ENCODE assay signal across 14 cellular contexts in the genomic region with DNA sequence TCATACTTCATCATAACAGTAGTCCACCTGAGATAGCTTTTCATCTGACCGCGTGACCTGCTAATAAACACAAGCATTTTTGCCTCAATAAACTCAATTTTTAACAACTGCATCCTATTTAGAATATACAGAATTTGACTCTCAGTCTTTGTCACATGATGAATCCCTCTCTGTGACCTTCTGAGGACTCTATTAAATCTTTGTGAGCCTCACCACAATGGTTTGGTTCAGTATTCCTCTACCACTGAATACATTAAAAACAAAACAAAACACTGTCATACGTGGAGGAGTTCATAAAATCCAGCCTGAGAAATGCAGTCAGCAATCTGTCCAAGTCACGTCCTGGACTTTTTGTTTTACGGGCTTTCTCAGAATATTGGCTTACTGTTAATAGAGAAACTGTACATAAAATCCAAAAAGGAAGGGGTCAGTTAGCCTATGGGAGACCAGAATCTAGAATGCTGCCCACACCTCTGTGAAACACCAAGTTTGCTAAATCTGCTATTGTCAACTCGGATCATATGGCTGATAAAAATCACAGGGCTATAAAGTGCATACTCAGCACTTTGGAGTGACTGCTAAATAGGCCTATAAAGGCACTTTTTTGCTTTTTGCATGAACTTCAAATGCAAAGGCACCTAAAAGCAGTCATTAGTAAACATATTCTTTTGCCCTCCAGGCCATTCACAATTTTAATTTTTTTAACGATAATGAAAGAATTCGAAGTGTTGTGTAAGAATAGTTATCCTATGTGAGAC.
DNase-seq lines count a peak whose midpoint lies in the region; ATAC-seq and TF ChIP-seq lines count a peak whose summit lies in the region.
"Had no signal": no experiment of that assay in that cellular context is flagged by ENCODE, and none has a peak within 500 bp of the region (broad histone marks: within the 10 kb centered on the region; RNA-seq: fewer than 3 reads in every experiment).

No MANE protein-coding gene starts in this region.

- ATAC-seq in GM21390 (IDR thresholded peaks at IDR 0.05; ENCODE audit: unreplicated experiment) = no peak
- ATAC-seq: CD8-positive, alpha-beta T cell had no signal

- WGBS in esophagus muscularis mucosa = 89% methylated on average over 8 of the region's 8 CpGs

- intact Hi-C loops in esophagus muscularis mucosa (cut with DNase I) = no loop called here

- H3K9me3 ChIP-seq in HEK293 (ENCODE audit: control insufficient read depth, insufficient read depth, low read depth, low read length) (no peaks in the 10 kb centered on the region), SK-N-MC (ENCODE audit: low read depth, low read length) (no peaks in the 10 kb centered on the region), esophagus muscularis mucosa (no peaks in the 10 kb centered on the region), right atrium auricular region (no peaks in the 10 kb centered on the region)
- H3K9me3 ChIP-seq: Caco-2 had no signal

- H3K4me1 ChIP-seq in HEK293 (ENCODE audit: control insufficient read depth, insufficient read depth, low read length) = no peaks in the 10 kb centered on the region
- H3K4me1 ChIP-seq in esophagus muscularis mucosa = no peaks in the 10 kb centered on the region
- no peaks in the 10 kb centered on the region for H3K4me1 ChIP-seq in right atrium auricular region
- H3K4me1 ChIP-seq: Caco-2 had no signal

- DNase-seq in SK-N-MC (ENCODE audit: low read depth, low spot score) = no peak
- peak; percentile 21 for DNase-seq in globus pallidus (ENCODE audit: low spot score)
- DNase-seq in esophagus muscularis mucosa (ENCODE audit: extremely low spot score) = no peak
- DNase-seq in right atrium auricular region (ENCODE audit: low spot score) = no peak
- no peak for DNase-seq in activated T-cell treated with anti-CD3 and anti-CD28 coated beads, Interleukin-2, amount 50 U/mL, for 1 hour
- DNase-seq: Caco-2; CD8-positive, alpha-beta T cell; DND-41; GF-D8; GM23248; H7; KBM-7 had no signal

- no peak for TF ChIP-seq POLR2A in esophagus muscularis mucosa (IDR thresholded peaks at IDR 0.05; ENCODE audit: low read depth)

- no peaks in the 10 kb centered on the region for H3K27me3 ChIP-seq in esophagus muscularis mucosa
- H3K27me3 ChIP-seq in right atrium auricular region = no peaks in the 10 kb centered on the region

- POLR2A ChIA-PET in HEK293 (lab: Yijun Ruan, JAX) = no interaction called here

- H3K4me3 ChIP-seq in HEK293 (ENCODE audit: low read depth, low read length) = no peak overlapping the region
- H3K4me3 ChIP-seq in SK-N-MC = peak overlapping the region; percentile 32; the same call in 1 of the 2 replicates
- no peak overlapping the region for H3K4me3 ChIP-seq in esophagus muscularis mucosa
- H3K4me3 ChIP-seq in right atrium auricular region = no peak overlapping the region
- H3K4me3 ChIP-seq: GM23248 had no signal

- TF ChIP-seq CTCF in HEK293 (tag by site-specific recombination; IDR thresholded peaks at IDR 0.05) (no peak), esophagus muscularis mucosa (IDR thresholded peaks at IDR 0.05) (no peak), right atrium auricular region (IDR thresholded peaks at IDR 0.05) (no peak)

- H3K27ac ChIP-seq in HEK293 (ENCODE audit: extremely low read depth, low read depth, low read length) (no peak overlapping the region), SK-N-MC (0 out of 2 replicates have a peak overlapping the region, but pooled peaks have one; percentile 26), esophagus muscularis mucosa (replicated peaks in 1 of 4) (no peak overlapping the region), right atrium auricular region (no peak overlapping the region)
- H3K27ac ChIP-seq: GM23248 had no signal

- CTCF ChIA-PET in HEK293 (lab: Yijun Ruan, JAX) = interaction anchor here (1.0 kb wide), 1 partner anchor 261 kb away, joined by 3 read pairs; no protein-coding TSS in a partner anchor

- H3K36me3 ChIP-seq in HEK293 (ENCODE audit: control insufficient read depth in 2 of 2, insufficient read depth in 1 of 2, low read length in 2 of 2) = no peaks in the 10 kb centered on the region
- H3K36me3 ChIP-seq in SK-N-MC (ENCODE audit: insufficient read depth, low read length) = no peaks in the 10 kb centered on the region
- H3K36me3 ChIP-seq in esophagus muscularis mucosa = no peaks in the 10 kb centered on the region
- no peaks in the 10 kb centered on the region for H3K36me3 ChIP-seq in right atrium auricular region

- no peak for TF ChIP-seq EP300 in esophagus muscularis mucosa (IDR thresholded peaks at IDR 0.05)

- no peak overlapping the region for H3K9ac ChIP-seq in SK-N-MC (ENCODE audit: insufficient read length)
- H3K9ac ChIP-seq: GM23248 had no signal

TF ChIP-seq in HEK293, 187 proteins besides CTCF, POLR2A, EP300 and RAD21 (continues in another document):
- TF ChIP-seq SP2 (tag by site-specific recombination; IDR thresholded peaks at IDR 0.05) (no peak), ZNF433 (tag by site-specific recombination; IDR thresholded peaks at IDR 0.05; ENCODE audit: low read depth) (no peak), ZBTB8A (tag by site-specific recombination; IDR thresholded peaks at IDR 0.05) (no peak), ZBTB17 (tag by site-specific recombination; IDR thresholded peaks at IDR 0.05) (peak; percentile 16; the same call in 1 of the 2 replicates), ZNF561 (tag by site-specific recombination; IDR thresholded peaks at IDR 0.05; ENCODE audit: borderline replicate concordance) (no peak), ZNF600 (tag by site-specific recombination; IDR thresholded peaks at IDR 0.05) (no peak), ZSCAN23 (tag by site-specific recombination; IDR thresholded peaks at IDR 0.05) (no peak), SP3 (tag by site-specific recombination; IDR thresholded peaks at IDR 0.05) (no peak), ZNF830 (tag by site-specific recombination; IDR thresholded peaks at IDR 0.05; ENCODE audit: low read depth) (no peak)
- TF ChIP-seq, protein P1, sequence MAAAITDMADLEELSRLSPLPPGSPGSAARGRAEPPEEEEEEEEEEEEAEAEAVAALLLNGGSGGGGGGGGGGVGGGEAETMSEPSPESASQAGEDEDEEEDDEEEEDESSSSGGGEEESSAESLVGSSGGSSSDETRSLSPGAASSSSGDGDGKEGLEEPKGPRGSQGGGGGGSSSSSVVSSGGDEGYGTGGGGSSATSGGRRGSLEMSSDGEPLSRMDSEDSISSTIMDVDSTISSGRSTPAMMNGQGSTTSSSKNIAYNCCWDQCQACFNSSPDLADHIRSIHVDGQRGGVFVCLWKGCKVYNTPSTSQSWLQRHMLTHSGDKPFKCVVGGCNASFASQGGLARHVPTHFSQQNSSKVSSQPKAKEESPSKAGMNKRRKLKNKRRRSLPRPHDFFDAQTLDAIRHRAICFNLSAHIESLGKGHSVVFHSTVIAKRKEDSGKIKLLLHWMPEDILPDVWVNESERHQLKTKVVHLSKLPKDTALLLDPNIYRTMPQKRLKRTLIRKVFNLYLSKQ (tag by site-specific recombination; IDR thresholded peaks at IDR 0.05; ENCODE audit: borderline replicate concordance) = no peak
- TF ChIP-seq, protein P2, sequence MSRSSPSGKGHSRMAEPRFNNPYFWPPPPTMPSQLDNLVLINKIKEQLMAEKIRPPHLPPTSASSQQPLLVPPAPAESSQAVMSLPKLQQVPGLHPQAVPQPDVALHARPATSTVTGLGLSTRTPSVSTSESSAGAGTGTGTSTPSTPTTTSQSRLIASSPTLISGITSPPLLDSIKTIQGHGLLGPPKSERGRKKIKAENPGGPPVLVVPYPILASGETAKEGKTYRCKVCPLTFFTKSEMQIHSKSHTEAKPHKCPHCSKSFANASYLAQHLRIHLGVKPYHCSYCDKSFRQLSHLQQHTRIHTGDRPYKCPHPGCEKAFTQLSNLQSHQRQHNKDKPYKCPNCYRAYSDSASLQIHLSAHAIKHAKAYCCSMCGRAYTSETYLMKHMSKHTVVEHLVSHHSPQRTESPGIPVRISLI (tag by site-specific recombination; IDR thresholded peaks at IDR 0.05) = no peak
- TF ChIP-seq, protein P3, sequence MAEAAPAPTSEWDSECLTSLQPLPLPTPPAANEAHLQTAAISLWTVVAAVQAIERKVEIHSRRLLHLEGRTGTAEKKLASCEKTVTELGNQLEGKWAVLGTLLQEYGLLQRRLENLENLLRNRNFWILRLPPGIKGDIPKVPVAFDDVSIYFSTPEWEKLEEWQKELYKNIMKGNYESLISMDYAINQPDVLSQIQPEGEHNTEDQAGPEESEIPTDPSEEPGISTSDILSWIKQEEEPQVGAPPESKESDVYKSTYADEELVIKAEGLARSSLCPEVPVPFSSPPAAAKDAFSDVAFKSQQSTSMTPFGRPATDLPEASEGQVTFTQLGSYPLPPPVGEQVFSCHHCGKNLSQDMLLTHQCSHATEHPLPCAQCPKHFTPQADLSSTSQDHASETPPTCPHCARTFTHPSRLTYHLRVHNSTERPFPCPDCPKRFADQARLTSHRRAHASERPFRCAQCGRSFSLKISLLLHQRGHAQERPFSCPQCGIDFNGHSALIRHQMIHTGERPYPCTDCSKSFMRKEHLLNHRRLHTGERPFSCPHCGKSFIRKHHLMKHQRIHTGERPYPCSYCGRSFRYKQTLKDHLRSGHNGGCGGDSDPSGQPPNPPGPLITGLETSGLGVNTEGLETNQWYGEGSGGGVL (tag by site-specific recombination; IDR thresholded peaks at IDR 0.05) = no peak
- TF ChIP-seq, protein P4, sequence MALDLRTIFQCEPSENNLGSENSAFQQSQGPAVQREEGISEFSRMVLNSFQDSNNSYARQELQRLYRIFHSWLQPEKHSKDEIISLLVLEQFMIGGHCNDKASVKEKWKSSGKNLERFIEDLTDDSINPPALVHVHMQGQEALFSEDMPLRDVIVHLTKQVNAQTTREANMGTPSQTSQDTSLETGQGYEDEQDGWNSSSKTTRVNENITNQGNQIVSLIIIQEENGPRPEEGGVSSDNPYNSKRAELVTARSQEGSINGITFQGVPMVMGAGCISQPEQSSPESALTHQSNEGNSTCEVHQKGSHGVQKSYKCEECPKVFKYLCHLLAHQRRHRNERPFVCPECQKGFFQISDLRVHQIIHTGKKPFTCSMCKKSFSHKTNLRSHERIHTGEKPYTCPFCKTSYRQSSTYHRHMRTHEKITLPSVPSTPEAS (tag by site-specific recombination; IDR thresholded peaks at IDR 0.05) = no peak
